ENCODE assay signal across 1 cellular context in genomic region chr20:16528078-16528477, GRCh38.
TF ChIP-seq lines count a peak whose summit lies in the region.

No MANE protein-coding gene starts in this region.

TF ChIP-seq in A549, 52 proteins besides CTCF, POLR2A, EP300 and RAD21 (continued from another document):
- TF ChIP-seq HES2 (IDR thresholded peaks at IDR 0.05) (peak; percentile 29; the same call in 1 of the 2 replicates), USF2 (IDR thresholded peaks at IDR 0.05) (no peak), ZNF302 (CRISPR knock-in tag; IDR thresholded peaks at IDR 0.05) (no peak), FOSL2 (IDR thresholded peaks at IDR 0.05) (peak; percentile 77), FOSL2 (CRISPR knock-in tag; IDR thresholded peaks at IDR 0.05) (peak; percentile 97), RNF2 (IDR thresholded peaks at IDR 0.05; ENCODE audit: borderline replicate concordance, low read depth) (no peak), REST (IDR thresholded peaks at IDR 0.05) (no peak), POLR2AphosphoS2 (conservative IDR thresholded peaks at IDR 0.05; ENCODE audit: low read length) (no peak), EHF (CRISPR knock-in tag; IDR thresholded peaks at IDR 0.05) (no peak), CBX2 (IDR thresholded peaks at IDR 0.05; ENCODE audit: borderline replicate concordance, low read depth) (no peak), TP53 (CRISPR knock-in tag; IDR thresholded peaks at IDR 0.05) (no peak), RCOR1 (IDR thresholded peaks at IDR 0.05; ENCODE audit: low read depth, low read length) (no peak), NFE2L2 (conservative IDR thresholded peaks at IDR 0.05; ENCODE audit: low read length) (0 out of 2 replicates have a peak, but pooled peaks have one; percentile 31), KDM5A (IDR thresholded peaks at IDR 0.05) (no peak), ELK1 (IDR thresholded peaks at IDR 0.05; ENCODE audit: low read depth, low read length) (no peak)
